ENCODE assay signal across 3 cellular contexts in the genomic region with DNA sequence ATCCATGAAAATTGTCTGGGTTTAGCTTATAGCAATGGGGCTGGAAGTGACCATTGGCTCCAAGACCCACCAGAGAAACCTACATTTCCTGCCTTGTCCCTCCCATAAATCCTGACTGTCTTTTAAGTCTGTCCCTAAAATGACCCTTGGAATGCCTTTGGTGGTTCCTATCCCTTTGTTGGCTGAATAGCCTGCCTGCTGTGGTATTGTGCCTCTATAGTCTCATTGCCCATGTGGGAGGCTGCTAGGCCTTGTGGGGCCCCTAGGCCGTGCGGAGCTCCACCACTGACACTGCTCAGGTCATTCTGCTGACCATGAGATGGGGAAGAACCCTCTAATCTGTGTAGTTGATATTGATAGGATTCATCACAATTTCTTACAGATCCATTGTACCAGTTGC.
TF ChIP-seq lines count a peak whose summit lies in the region.

No MANE protein-coding gene starts in this region.

TF ChIP-seq in SK-N-SH, 30 proteins besides CTCF, POLR2A, EP300 and RAD21:
- TF ChIP-seq MXI1 (IDR thresholded peaks at IDR 0.05; ENCODE audit: low read depth, low read length), result no peak
- no peak for TF ChIP-seq POLR2AphosphoS5 (IDR thresholded peaks at IDR 0.05; ENCODE audit: low read depth, low read length)
- no peak for TF ChIP-seq RXRA (IDR thresholded peaks at IDR 0.05; ENCODE audit: borderline replicate concordance, low read depth)
- no peak for TF ChIP-seq SMC3 (IDR thresholded peaks at IDR 0.05; ENCODE audit: low read depth, low read length)
- no peak for TF ChIP-seq FOXJ3 (CRISPR knock-in tag; IDR thresholded peaks at IDR 0.05)
- TF ChIP-seq, protein P1, sequence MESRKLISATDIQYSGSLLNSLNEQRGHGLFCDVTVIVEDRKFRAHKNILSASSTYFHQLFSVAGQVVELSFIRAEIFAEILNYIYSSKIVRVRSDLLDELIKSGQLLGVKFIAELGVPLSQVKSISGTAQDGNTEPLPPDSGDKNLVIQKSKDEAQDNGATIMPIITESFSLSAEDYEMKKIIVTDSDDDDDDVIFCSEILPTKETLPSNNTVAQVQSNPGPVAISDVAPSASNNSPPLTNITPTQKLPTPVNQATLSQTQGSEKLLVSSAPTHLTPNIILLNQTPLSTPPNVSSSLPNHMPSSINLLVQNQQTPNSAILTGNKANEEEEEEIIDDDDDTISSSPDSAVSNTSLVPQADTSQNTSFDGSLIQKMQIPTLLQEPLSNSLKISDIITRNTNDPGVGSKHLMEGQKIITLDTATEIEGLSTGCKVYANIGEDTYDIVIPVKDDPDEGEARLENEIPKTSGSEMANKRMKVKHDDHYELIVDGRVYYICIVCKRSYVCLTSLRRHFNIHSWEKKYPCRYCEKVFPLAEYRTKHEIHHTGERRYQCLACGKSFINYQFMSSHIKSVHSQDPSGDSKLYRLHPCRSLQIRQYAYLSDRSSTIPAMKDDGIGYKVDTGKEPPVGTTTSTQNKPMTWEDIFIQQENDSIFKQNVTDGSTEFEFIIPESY (IDR thresholded peaks at IDR 0.05; ENCODE audit: borderline replicate concordance, low read depth), result no peak
- TF ChIP-seq NFIC (IDR thresholded peaks at IDR 0.05; ENCODE audit: borderline replicate concordance), result no peak
- TF ChIP-seq YY1 (IDR thresholded peaks at IDR 0.05; ENCODE audit: low read depth), result no peak
- no peak for TF ChIP-seq NRF1 (IDR thresholded peaks at IDR 0.05; ENCODE audit: low read depth, low read length)
- TF ChIP-seq CHD2 (IDR thresholded peaks at IDR 0.05; ENCODE audit: low read length, partially characterized antibody), result no peak
- TF ChIP-seq, protein P2, sequence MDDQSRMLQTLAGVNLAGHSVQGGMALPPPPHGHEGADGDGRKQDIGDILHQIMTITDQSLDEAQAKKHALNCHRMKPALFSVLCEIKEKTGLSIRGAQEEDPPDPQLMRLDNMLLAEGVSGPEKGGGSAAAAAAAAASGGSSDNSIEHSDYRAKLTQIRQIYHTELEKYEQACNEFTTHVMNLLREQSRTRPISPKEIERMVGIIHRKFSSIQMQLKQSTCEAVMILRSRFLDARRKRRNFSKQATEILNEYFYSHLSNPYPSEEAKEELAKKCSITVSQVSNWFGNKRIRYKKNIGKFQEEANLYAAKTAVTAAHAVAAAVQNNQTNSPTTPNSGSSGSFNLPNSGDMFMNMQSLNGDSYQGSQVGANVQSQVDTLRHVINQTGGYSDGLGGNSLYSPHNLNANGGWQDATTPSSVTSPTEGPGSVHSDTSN (IDR thresholded peaks at IDR 0.05), result no peak
- no peak for TF ChIP-seq RCOR1 (IDR thresholded peaks at IDR 0.05; ENCODE audit: low read length)

TF ChIP-seq in SK-N-SH treated with all-trans-retinoic acid at 6 μM for 48 hours, 23 proteins besides CTCF, POLR2A, EP300 and RAD21:
- TF ChIP-seq, protein P3, sequence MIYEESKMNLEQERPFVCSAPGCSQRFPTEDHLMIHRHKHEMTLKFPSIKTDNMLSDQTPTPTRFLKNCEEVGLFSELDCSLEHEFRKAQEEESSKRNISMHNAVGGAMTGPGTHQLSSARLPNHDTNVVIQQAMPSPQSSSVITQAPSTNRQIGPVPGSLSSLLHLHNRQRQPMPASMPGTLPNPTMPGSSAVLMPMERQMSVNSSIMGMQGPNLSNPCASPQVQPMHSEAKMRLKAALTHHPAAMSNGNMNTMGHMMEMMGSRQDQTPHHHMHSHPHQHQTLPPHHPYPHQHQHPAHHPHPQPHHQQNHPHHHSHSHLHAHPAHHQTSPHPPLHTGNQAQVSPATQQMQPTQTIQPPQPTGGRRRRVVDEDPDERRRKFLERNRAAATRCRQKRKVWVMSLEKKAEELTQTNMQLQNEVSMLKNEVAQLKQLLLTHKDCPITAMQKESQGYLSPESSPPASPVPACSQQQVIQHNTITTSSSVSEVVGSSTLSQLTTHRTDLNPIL (CRISPR knock-in tag; IDR thresholded peaks at IDR 0.05; ENCODE audit: low read depth), result no peak
- TF ChIP-seq GLIS3 (CRISPR knock-in tag; IDR thresholded peaks at IDR 0.05) (no peak), ZFP3 (CRISPR knock-in tag; IDR thresholded peaks at IDR 0.05) (no peak), ZNF70 (CRISPR knock-in tag; IDR thresholded peaks at IDR 0.05) (no peak), ZC3H10 (CRISPR knock-in tag; IDR thresholded peaks at IDR 0.05) (no peak), ZNF565 (CRISPR knock-in tag; conservative IDR thresholded peaks at IDR 0.05; ENCODE audit: low read depth) (no peak), BACH2 (CRISPR knock-in tag; IDR thresholded peaks at IDR 0.05; ENCODE audit: borderline replicate concordance) (no peak)
- TF ChIP-seq, protein P4, sequence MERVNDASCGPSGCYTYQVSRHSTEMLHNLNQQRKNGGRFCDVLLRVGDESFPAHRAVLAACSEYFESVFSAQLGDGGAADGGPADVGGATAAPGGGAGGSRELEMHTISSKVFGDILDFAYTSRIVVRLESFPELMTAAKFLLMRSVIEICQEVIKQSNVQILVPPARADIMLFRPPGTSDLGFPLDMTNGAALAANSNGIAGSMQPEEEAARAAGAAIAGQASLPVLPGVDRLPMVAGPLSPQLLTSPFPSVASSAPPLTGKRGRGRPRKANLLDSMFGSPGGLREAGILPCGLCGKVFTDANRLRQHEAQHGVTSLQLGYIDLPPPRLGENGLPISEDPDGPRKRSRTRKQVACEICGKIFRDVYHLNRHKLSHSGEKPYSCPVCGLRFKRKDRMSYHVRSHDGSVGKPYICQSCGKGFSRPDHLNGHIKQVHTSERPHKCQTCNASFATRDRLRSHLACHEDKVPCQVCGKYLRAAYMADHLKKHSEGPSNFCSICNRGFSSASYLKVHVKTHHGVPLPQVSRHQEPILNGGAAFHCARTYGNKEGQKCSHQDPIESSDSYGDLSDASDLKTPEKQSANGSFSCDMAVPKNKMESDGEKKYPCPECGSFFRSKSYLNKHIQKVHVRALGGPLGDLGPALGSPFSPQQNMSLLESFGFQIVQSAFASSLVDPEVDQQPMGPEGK (CRISPR knock-in tag; IDR thresholded peaks at IDR 0.05; ENCODE audit: borderline replicate concordance), result no peak
- TF ChIP-seq, protein P5, sequence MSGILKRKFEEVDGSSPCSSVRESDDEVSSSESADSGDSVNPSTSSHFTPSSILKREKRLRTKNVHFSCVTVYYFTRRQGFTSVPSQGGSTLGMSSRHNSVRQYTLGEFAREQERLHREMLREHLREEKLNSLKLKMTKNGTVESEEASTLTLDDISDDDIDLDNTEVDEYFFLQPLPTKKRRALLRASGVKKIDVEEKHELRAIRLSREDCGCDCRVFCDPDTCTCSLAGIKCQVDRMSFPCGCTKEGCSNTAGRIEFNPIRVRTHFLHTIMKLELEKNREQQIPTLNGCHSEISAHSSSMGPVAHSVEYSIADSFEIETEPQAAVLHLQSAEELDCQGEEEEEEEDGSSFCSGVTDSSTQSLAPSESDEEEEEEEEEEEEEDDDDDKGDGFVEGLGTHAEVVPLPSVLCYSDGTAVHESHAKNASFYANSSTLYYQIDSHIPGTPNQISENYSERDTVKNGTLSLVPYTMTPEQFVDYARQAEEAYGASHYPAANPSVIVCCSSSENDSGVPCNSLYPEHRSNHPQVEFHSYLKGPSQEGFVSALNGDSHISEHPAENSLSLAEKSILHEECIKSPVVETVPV (CRISPR knock-in tag; IDR thresholded peaks at IDR 0.05), result no peak

TF ChIP-seq in H1, 55 proteins besides CTCF, POLR2A, EP300 and RAD21:
- peak; percentile 64 for TF ChIP-seq SP1 (IDR thresholded peaks at IDR 0.05; ENCODE audit: low read depth, low read length)
- TF ChIP-seq BRCA1 (IDR thresholded peaks at IDR 0.05; ENCODE audit: low read depth, low read length), result no peak
- TF ChIP-seq HDAC2 (IDR thresholded peaks at IDR 0.05; ENCODE audit: borderline replicate concordance in 1 of 2, low read depth in 2 of 2, low read length in 2 of 2), result 0 out of 4 replicates have a peak, but pooled peaks of 1 of the 2 experiments have one; percentile 57
- TF ChIP-seq TCF12 (IDR thresholded peaks at IDR 0.05; ENCODE audit: low read depth, low read length), result peak; percentile 90
- TF ChIP-seq EGR1 (IDR thresholded peaks at IDR 0.05; ENCODE audit: borderline replicate concordance, low read depth, low read length), result peak; percentile 62; the same call in 1 of the 2 replicates
- peak; percentile 96 for TF ChIP-seq NANOG (IDR thresholded peaks at IDR 0.05; ENCODE audit: insufficient read depth, low read depth, low read length, poor library complexity, severe bottlenecking)
- TF ChIP-seq BCL11A (IDR thresholded peaks at IDR 0.05; ENCODE audit: low read depth in 2 of 2, low read length in 2 of 2), result peak in 1 of 2 experiments; percentile 66
- peak; percentile 91 for TF ChIP-seq POLR2AphosphoS5 (IDR thresholded peaks at IDR 0.05; ENCODE audit: low read depth, low read length)
- TF ChIP-seq RXRA (IDR thresholded peaks at IDR 0.05; ENCODE audit: insufficient read depth, low read depth, low read length), result peak; percentile 98
- peak; percentile 97 for TF ChIP-seq TEAD4 (IDR thresholded peaks at IDR 0.05; ENCODE audit: low read depth, low read length)
- TF ChIP-seq YY1 (IDR thresholded peaks at IDR 0.05; ENCODE audit: low read depth, low read length), result 0 out of 2 replicates have a peak, but pooled peaks have one; percentile 25
- no peak for TF ChIP-seq SP2 (IDR thresholded peaks at IDR 0.05; ENCODE audit: low read length)
- no peak for TF ChIP-seq SP4 (IDR thresholded peaks at IDR 0.05; ENCODE audit: low read length)
